ENCODE assay signal across 8 cellular contexts in genomic region chr4:84578540-84579409, GRCh38. TPM values are rescaled to one million over a fixed set of nuclear protein-coding genes. Genes with fewer than 3 reads are reported as not detected.
A peak's percentile ranks its signal among the peaks of the same experiment; 100 is the strongest.
DNase-seq lines count a peak whose midpoint lies in the region; ATAC-seq and TF ChIP-seq lines count a peak whose summit lies in the region.

No MANE protein-coding gene starts in this region.

- no peaks in the 10 kb centered on the region for H4K20me1 ChIP-seq in Loucy (ENCODE audit: insufficient read depth, low read length, poor library complexity, severe bottlenecking)

- no peak overlapping the region for H3K4me2 ChIP-seq in Loucy (ENCODE audit: low read depth, low read length, poor library complexity, severe bottlenecking)

- no peaks in the 10 kb centered on the region for H3K36me3 ChIP-seq in Loucy (ENCODE audit: insufficient read depth, low read length)
- H3K36me3 ChIP-seq in adrenal gland (replicated peaks in 1 of 2), result no peaks in the 10 kb centered on the region
- H3K36me3 ChIP-seq in kidney epithelial cell (ENCODE audit: control insufficient read depth, insufficient read depth, low read length), result no peaks in the 10 kb centered on the region

- H3K4me1 ChIP-seq in Loucy (ENCODE audit: insufficient read depth, low read length, poor library complexity, severe bottlenecking) (no peaks in the 10 kb centered on the region), adrenal gland (replicated peaks in 1 of 2) (peaks cover 4 to 7% of the 10 kb centered on the region in 2 donors)

- intact Hi-C loops in adrenal gland (cut with DNase I), result no loop called here

- no peaks in the 10 kb centered on the region for H3K9me2 ChIP-seq in Loucy (replicated peaks; ENCODE audit: low read depth, low read length)

- H3K27ac Mint-ChIP-seq in T-helper 2 cell treated with Interferon-gamma antibody and Interleukin-4, amounts not matched to agents 5 μg/mL and 100 μg/mL, for 36 hours, result no peak overlapping the region

- no peaks in the 10 kb centered on the region for H3K27me3 ChIP-seq in Loucy (ENCODE audit: insufficient read depth, low read length, poor library complexity, severe bottlenecking)
- H3K27me3 ChIP-seq in adrenal gland, result no peaks in the 10 kb centered on the region
- no peaks in the 10 kb centered on the region for H3K27me3 ChIP-seq in kidney epithelial cell (ENCODE audit: control insufficient read depth, insufficient read depth, low read length)

- H3K4me3 ChIP-seq in Loucy (ENCODE audit: low read length, poor library complexity, severe bottlenecking), result no peak overlapping the region
- H3K4me3 ChIP-seq in adrenal gland, result no peak overlapping the region
- no peak overlapping the region for H3K4me3 ChIP-seq in kidney epithelial cell (ENCODE audit: low read depth, low read length)

- H3K9me3 ChIP-seq in Loucy (ENCODE audit: insufficient read depth, low read depth, low read length), result no peaks in the 10 kb centered on the region
- no peaks in the 10 kb centered on the region for H3K9me3 ChIP-seq in adrenal gland (replicated peaks in 1 of 3)

- H3K79me2 ChIP-seq in Loucy (ENCODE audit: insufficient read depth, low read length), result no peaks in the 10 kb centered on the region

- peaks cover 31% of the 10 kb centered on the region for H3K27me3 Mint-ChIP-seq in T-helper 2 cell treated with Interferon-gamma antibody and Interleukin-4, amounts not matched to agents 5 μg/mL and 100 μg/mL, for 36 hours (ENCODE audit: low read depth)

- H3K9ac ChIP-seq in Loucy (ENCODE audit: low read depth, low read length, poor library complexity, severe bottlenecking), result no peak overlapping the region

- DNase-seq in NCI-H2107 treated with DMSO at 0.1 percent for 48 hours (lab: John Stamatoyannopoulos, UW; ENCODE audit: unreplicated experiment) (peak; percentile 23), NCI-H2107 (lab: John Stamatoyannopoulos, UW) (no peak), adrenal gland (peak in 4 of 7 donors; percentile 20 to 55 (median 34)), kidney epithelial cell (ENCODE audit: low read depth) (no peak), KG1 (lab: John Stamatoyannopoulos, UW) (no peak)
- DNase-seq in T-helper 2 cell treated with Interferon-gamma antibody and Interleukin-4, amounts not matched to agents 5 μg/mL and 100 μg/mL, for 36 hours (ENCODE audit: low spot score), result no peak

- no peaks in the 10 kb centered on the region for H3K9me3 Mint-ChIP-seq in T-helper 2 cell treated with Interferon-gamma antibody and Interleukin-4, amounts not matched to agents 5 μg/mL and 100 μg/mL, for 36 hours

- ATAC-seq in HG03457 (IDR thresholded peaks at IDR 0.05; ENCODE audit: unreplicated experiment), result no peak

- H3K27ac ChIP-seq in adrenal gland, result no peak overlapping the region

- H3F3A ChIP-seq in Loucy (ENCODE audit: low read depth), result no peaks in the 10 kb centered on the region

- no peak overlapping the region for H3K4me3 Mint-ChIP-seq in T-helper 2 cell treated with Interferon-gamma antibody and Interleukin-4, amounts not matched to agents 5 μg/mL and 100 μg/mL, for 36 hours

- TF ChIP-seq CTCF in Loucy (conservative IDR thresholded peaks at IDR 0.05; ENCODE audit: low read length), result peak; percentile 78
- peak; percentile 21 to 52 (median 34) for TF ChIP-seq CTCF in adrenal gland (IDR thresholded peaks at IDR 0.05)
- TF ChIP-seq CTCF in kidney epithelial cell (IDR thresholded peaks at IDR 0.05; ENCODE audit: insufficient read depth, low read length, poor library complexity, severe bottlenecking), result peak; percentile 75

- 64 to 77% (median 72%) methylated on average over 4 of the region's 4 CpGs for WGBS in adrenal gland, 4 donors

- H3K4me1 Mint-ChIP-seq in T-helper 2 cell treated with Interferon-gamma antibody and Interleukin-4, amounts not matched to agents 5 μg/mL and 100 μg/mL, for 36 hours (ENCODE audit: low read depth), result peaks cover 18% of the 10 kb centered on the region

- no peaks in the 10 kb centered on the region for H3K36me3 Mint-ChIP-seq in T-helper 2 cell treated with Interferon-gamma antibody and Interleukin-4, amounts not matched to agents 5 μg/mL and 100 μg/mL, for 36 hours (ENCODE audit: low read depth)

- TF ChIP-seq POLR2A in adrenal gland (IDR thresholded peaks at IDR 0.05), result no peak

- no peak overlapping the region for H2AFZ ChIP-seq in Loucy (ENCODE audit: low read length)

RNA-seq across cellular contexts. Expression of gene CDS1, which starts 4.2 kb away (rescaled TPM):
- total RNA-seq in adrenal gland, result 10 to 100 TPM in 4 of 8 donors, 1 to 10 TPM in 4; 5.3 to 17.8 (median 10.1) TPM
- 1 to 10 TPM; 2.6 to 8.0 (median 3.7) TPM for polyA plus RNA-seq in adrenal gland
- total RNA-seq in kidney epithelial cell, result 18.8 and 18.9 TPM in 2 replicates

Comparison
In these comparisons a context has a peak if more than half of its experiments do, and no peak if none do; other contexts are left out.
1. DNase-seq: peak in NCI-H2107 treated with DMSO at 0.1 percent for 48 hours (single experiment) and adrenal gland (4 of 7); none in NCI-H2107 (single experiment), kidney epithelial cell (single experiment), T-helper 2 cell treated with Interferon-gamma antibody and Interleukin-4, amounts not matched to agents 5 μg/mL and 100 μg/mL, for 36 hours (single experiment) and KG1 (single experiment).
2. Peak in every context shown above with its lines, with median percentiles within 50 percentile points of each other: CTCF ChIP-seq.